1 cellular context compared by ENCODE assay signal in the genomic region with DNA sequence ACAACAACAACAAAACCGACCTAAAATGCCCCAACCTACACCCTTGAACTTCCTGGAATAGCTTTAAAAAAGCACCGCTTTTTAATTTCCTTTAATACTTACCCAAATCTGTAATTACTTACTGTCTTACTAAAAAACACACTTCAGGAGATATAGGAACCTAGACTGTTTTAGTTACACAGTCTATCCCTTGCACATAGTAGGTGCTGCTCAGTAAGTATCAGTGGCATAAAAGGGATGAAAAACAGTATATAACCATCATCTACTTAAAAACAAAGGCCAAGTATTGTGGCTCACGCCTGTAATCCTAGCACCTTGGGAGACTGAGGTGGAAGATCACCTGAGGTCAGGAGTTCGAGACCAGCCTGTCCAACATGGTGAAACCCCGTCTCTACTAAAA.
TF ChIP-seq lines count a peak whose summit lies in the region.

No MANE protein-coding gene starts in this region.

TF ChIP-seq in WTC11, 78 proteins besides CTCF, POLR2A, EP300 and RAD21:
- TF ChIP-seq, protein P1, sequence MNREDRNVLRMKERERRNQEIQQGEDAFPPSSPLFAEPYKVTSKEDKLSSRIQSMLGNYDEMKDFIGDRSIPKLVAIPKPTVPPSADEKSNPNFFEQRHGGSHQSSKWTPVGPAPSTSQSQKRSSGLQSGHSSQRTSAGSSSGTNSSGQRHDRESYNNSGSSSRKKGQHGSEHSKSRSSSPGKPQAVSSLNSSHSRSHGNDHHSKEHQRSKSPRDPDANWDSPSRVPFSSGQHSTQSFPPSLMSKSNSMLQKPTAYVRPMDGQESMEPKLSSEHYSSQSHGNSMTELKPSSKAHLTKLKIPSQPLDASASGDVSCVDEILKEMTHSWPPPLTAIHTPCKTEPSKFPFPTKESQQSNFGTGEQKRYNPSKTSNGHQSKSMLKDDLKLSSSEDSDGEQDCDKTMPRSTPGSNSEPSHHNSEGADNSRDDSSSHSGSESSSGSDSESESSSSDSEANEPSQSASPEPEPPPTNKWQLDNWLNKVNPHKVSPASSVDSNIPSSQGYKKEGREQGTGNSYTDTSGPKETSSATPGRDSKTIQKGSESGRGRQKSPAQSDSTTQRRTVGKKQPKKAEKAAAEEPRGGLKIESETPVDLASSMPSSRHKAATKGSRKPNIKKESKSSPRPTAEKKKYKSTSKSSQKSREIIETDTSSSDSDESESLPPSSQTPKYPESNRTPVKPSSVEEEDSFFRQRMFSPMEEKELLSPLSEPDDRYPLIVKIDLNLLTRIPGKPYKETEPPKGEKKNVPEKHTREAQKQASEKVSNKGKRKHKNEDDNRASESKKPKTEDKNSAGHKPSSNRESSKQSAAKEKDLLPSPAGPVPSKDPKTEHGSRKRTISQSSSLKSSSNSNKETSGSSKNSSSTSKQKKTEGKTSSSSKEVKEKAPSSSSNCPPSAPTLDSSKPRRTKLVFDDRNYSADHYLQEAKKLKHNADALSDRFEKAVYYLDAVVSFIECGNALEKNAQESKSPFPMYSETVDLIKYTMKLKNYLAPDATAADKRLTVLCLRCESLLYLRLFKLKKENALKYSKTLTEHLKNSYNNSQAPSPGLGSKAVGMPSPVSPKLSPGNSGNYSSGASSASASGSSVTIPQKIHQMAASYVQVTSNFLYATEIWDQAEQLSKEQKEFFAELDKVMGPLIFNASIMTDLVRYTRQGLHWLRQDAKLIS (CRISPR knock-in tag; IDR thresholded peaks at IDR 0.05; ENCODE audit: borderline replicate concordance) = no peak
- TF ChIP-seq, protein P2, sequence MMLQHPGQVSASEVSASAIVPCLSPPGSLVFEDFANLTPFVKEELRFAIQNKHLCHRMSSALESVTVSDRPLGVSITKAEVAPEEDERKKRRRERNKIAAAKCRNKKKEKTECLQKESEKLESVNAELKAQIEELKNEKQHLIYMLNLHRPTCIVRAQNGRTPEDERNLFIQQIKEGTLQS (CRISPR knock-in tag; conservative IDR thresholded peaks at IDR 0.05) = no peak
- TF ChIP-seq SP1 (CRISPR knock-in tag; conservative IDR thresholded peaks at IDR 0.05) = no peak
- TF ChIP-seq EMX1 (CRISPR knock-in tag; IDR thresholded peaks at IDR 0.05) = no peak
- TF ChIP-seq ZNF121 (CRISPR knock-in tag; IDR thresholded peaks at IDR 0.05) = no peak
- TF ChIP-seq, protein P3, sequence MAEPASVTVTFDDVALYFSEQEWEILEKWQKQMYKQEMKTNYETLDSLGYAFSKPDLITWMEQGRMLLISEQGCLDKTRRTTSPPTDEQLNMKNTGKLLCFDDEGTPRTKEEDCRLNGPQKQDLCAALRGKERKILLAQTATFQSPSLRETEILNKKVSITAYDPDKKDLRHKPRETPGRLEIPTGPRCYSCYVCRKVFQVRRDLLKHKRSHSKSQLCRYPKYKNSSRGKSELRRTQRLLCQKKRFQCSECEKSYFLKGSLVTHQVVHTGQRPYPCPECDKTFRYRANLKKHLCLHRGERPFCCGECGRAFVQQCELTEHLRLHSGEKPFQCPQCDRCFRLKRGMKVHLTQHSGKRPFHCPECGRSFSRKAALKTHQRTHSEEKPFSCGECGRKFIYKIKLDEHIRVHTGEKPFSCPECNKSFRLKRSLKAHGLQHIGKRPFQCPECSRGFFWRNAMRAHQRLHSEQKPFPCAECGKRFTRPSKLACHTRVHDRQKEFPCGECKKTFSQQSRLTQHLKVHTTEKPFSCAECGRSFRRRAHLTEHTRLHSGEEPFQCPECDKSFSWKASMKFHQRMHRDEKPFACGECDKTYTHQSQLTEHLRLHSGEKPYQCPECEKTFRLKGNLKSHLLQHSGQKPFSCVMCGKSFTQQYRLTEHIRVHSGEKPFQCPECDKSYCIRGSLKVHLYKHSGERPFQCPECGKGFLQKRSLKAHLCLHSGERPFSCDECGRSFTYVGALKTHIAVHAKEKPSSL (CRISPR knock-in tag; conservative IDR thresholded peaks at IDR 0.05) = no peak
- TF ChIP-seq RORB (CRISPR knock-in tag; IDR thresholded peaks at IDR 0.05) = no peak
- no peak for TF ChIP-seq NFYB (CRISPR knock-in tag; conservative IDR thresholded peaks at IDR 0.05; ENCODE audit: low read depth)
- no peak for TF ChIP-seq HMGA2 (CRISPR knock-in tag; IDR thresholded peaks at IDR 0.05)
- TF ChIP-seq, protein P4, sequence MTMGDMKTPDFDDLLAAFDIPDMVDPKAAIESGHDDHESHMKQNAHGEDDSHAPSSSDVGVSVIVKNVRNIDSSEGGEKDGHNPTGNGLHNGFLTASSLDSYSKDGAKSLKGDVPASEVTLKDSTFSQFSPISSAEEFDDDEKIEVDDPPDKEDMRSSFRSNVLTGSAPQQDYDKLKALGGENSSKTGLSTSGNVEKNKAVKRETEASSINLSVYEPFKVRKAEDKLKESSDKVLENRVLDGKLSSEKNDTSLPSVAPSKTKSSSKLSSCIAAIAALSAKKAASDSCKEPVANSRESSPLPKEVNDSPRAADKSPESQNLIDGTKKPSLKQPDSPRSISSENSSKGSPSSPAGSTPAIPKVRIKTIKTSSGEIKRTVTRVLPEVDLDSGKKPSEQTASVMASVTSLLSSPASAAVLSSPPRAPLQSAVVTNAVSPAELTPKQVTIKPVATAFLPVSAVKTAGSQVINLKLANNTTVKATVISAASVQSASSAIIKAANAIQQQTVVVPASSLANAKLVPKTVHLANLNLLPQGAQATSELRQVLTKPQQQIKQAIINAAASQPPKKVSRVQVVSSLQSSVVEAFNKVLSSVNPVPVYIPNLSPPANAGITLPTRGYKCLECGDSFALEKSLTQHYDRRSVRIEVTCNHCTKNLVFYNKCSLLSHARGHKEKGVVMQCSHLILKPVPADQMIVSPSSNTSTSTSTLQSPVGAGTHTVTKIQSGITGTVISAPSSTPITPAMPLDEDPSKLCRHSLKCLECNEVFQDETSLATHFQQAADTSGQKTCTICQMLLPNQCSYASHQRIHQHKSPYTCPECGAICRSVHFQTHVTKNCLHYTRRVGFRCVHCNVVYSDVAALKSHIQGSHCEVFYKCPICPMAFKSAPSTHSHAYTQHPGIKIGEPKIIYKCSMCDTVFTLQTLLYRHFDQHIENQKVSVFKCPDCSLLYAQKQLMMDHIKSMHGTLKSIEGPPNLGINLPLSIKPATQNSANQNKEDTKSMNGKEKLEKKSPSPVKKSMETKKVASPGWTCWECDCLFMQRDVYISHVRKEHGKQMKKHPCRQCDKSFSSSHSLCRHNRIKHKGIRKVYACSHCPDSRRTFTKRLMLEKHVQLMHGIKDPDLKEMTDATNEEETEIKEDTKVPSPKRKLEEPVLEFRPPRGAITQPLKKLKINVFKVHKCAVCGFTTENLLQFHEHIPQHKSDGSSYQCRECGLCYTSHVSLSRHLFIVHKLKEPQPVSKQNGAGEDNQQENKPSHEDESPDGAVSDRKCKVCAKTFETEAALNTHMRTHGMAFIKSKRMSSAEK (CRISPR knock-in tag; IDR thresholded peaks at IDR 0.05; ENCODE audit: borderline replicate concordance) = no peak
- TF ChIP-seq ZNF219 (CRISPR knock-in tag; IDR thresholded peaks at IDR 0.05; ENCODE audit: borderline replicate concordance) = no peak
- TF ChIP-seq, protein P5, sequence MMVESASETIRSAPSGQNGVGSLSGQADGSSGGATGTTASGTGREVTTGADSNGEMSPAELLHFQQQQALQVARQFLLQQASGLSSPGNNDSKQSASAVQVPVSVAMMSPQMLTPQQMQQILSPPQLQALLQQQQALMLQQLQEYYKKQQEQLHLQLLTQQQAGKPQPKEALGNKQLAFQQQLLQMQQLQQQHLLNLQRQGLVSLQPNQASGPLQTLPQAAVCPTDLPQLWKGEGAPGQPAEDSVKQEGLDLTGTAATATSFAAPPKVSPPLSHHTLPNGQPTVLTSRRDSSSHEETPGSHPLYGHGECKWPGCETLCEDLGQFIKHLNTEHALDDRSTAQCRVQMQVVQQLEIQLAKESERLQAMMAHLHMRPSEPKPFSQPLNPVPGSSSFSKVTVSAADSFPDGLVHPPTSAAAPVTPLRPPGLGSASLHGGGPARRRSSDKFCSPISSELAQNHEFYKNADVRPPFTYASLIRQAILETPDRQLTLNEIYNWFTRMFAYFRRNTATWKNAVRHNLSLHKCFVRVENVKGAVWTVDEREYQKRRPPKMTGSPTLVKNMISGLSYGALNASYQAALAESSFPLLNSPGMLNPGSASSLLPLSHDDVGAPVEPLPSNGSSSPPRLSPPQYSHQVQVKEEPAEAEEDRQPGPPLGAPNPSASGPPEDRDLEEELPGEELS (CRISPR knock-in tag; IDR thresholded peaks at IDR 0.05) = no peak
- no peak for TF ChIP-seq ZBTB21 (CRISPR knock-in tag; IDR thresholded peaks at IDR 0.05; ENCODE audit: borderline replicate concordance)
